In genomic region chr5:36690041-36690941, GRCh38 we compare ENCODE assay signal across 1 cellular context.
TF ChIP-seq lines count a peak whose summit lies in the region.

No MANE protein-coding gene starts in this region.

TF ChIP-seq in K562, 482 proteins besides CTCF, POLR2A, EP300 and RAD21 (continued from another document and continues in another):
- TF ChIP-seq ZBTB11 (CRISPR knock-in tag; IDR thresholded peaks at IDR 0.05) (peak in 2 of 3 experiments; percentile 38 to 65; a peak in 1 of 6 replicates), NFE2L1 (tag; IDR thresholded peaks at IDR 0.05; ENCODE audit: borderline replicate concordance, low read depth) (no peak), ZBTB17 (CRISPR knock-in tag; IDR thresholded peaks at IDR 0.05) (no peak), ESRRA (IDR thresholded peaks at IDR 0.05; ENCODE audit: borderline replicate concordance, low read depth) (0 out of 2 replicates have a peak, but pooled peaks have one; percentile 23), ZBTB40 (IDR thresholded peaks at IDR 0.05) (peak; percentile 65), ZBTB40 (CRISPR knock-in tag; IDR thresholded peaks at IDR 0.05) (no peak), PATZ1 (CRISPR knock-in tag; IDR thresholded peaks at IDR 0.05; ENCODE audit: borderline replicate concordance) (no peak), MYC (IDR thresholded peaks at IDR 0.05; ENCODE audit: low read depth, low read length) (no peak), MYC (CRISPR knock-in tag; IDR thresholded peaks at IDR 0.05; ENCODE audit: borderline replicate concordance, low read depth) (no peak), U2AF2 (optimal IDR thresholded peaks at IDR 0.05; ENCODE audit: low read depth, low read length) (no peak), NR2C2 (CRISPR knock-in tag; IDR thresholded peaks at IDR 0.05) (no peak), NR2C2 (tag; IDR thresholded peaks at IDR 0.05) (no peak), CXXC5 (CRISPR knock-in tag; IDR thresholded peaks at IDR 0.05) (peak; percentile 77), RAD51 (IDR thresholded peaks at IDR 0.05; ENCODE audit: borderline replicate concordance, low read depth) (no peak), E2F8 (IDR thresholded peaks at IDR 0.05; ENCODE audit: low read depth, partially characterized antibody) (no peak), CEBPZ (IDR thresholded peaks at IDR 0.05; ENCODE audit: borderline replicate concordance, low read depth, low read length) (no peak), NFE2 (IDR thresholded peaks at IDR 0.05; ENCODE audit: low read depth) (no peak), ZNF316 (IDR thresholded peaks at IDR 0.05) (no peak), ZBTB43 (CRISPR knock-in tag; IDR thresholded peaks at IDR 0.05) (no peak), LCOR (CRISPR knock-in tag; IDR thresholded peaks at IDR 0.05) (no peak), YY1 (IDR thresholded peaks at IDR 0.05; ENCODE audit: borderline replicate concordance in 1 of 3, control insufficient read depth in 1 of 3, extremely low read depth in 1 of 3, insufficient read depth in 3 of 3, insufficient read length in 1 of 3, insufficient replicate concordance in 2 of 3, low read depth in 1 of 3, low read length in 2 of 3) (peak in 1 of 3 experiments; percentile 23), SETDB1 (IDR thresholded peaks at IDR 0.05; ENCODE audit: low read length) (no peak), NR0B1 (IDR thresholded peaks at IDR 0.05; ENCODE audit: partially characterized antibody) (no peak), ARNT (IDR thresholded peaks at IDR 0.05) (no peak), ZC3H4 (CRISPR knock-in tag; IDR thresholded peaks at IDR 0.05; ENCODE audit: borderline replicate concordance) (no peak), USF2 (CRISPR knock-in tag; IDR thresholded peaks at IDR 0.05) (no peak), XRCC4 (IDR thresholded peaks at IDR 0.05; ENCODE audit: extremely low read depth, insufficient read depth, insufficient read length) (no peak), TAF9B (IDR thresholded peaks at IDR 0.05; ENCODE audit: partially characterized antibody) (no peak), ETV6 (IDR thresholded peaks at IDR 0.05; ENCODE audit: borderline replicate concordance in 1 of 2, low read depth in 2 of 2, low read length in 1 of 2) (no peak), ETV6 (CRISPR knock-in tag; IDR thresholded peaks at IDR 0.05; ENCODE audit: borderline replicate concordance) (no peak), NCOA6 (IDR thresholded peaks at IDR 0.05) (no peak)
